Comparison of ENCODE assay signal across 24 cellular contexts in the genomic region with DNA sequence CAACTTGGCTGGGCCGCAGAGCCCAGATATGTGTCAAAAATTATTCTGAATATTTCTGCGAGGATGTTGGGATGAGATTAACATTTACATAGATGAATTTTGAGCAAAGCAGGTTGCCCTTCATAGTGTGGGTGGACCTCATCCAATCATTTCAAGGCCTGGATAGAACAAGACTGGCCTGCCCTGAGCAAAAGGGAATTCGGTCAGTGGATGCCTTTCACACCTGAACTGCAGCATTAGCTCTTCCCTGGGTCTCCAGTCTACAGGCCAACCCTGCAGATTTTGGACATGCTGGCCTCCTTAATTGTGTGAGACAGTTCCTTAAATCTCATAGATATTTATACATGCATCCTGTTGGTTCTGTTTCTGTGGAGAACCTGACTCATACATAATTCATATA. TPM values are rescaled to one million over a fixed set of nuclear protein-coding genes. Genes with fewer than 3 reads are reported as not detected.
"Had no signal": no experiment of that assay in that cellular context is flagged by ENCODE, and none has a peak within 500 bp of the region (broad histone marks: within the 10 kb centered on the region; RNA-seq: fewer than 3 reads in every experiment).

No MANE protein-coding gene starts in this region.

- H3K27me3 Mint-ChIP-seq: activated CD4-positive, alpha-beta T cell treated with anti-CD3 and anti-CD28 coated beads, Interleukin-2, amount 10 ng/mL, durations not matched to agents 7 days and 5 days had no signal

- ATAC-seq: PC-3 had no signal

- H3K36me3 ChIP-seq: adrenal gland had no signal

- H3K27me3 ChIP-seq: adrenal gland had no signal

- H3K36me3 Mint-ChIP-seq: activated CD4-positive, alpha-beta memory T cell treated with anti-CD3 and anti-CD28 coated beads for 36 hours; IgD-negative memory B cell had no signal

- H3K9me3 ChIP-seq: adrenal gland had no signal

- H3K4me3 ChIP-seq: adrenal gland, coronary artery had no signal

- H3K9me3 Mint-ChIP-seq: activated CD4-positive, alpha-beta memory T cell treated with anti-CD3 and anti-CD28 coated beads for 36 hours; T-helper 1 cell treated with Interleukin-12 subunit alpha and Interleukin-12 subunit beta and Interleukin-4 antibody, amounts not matched to agents 30 μg/mL and 1 μg/mL, for 36 hours had no signal

- H3K4me1 Mint-ChIP-seq: activated CD4-positive, alpha-beta T cell treated with anti-CD3 and anti-CD28 coated beads, Interleukin-2, amount 10 ng/mL, durations not matched to agents 7 days and 5 days; activated naive CD4-positive, alpha-beta T cell treated with anti-CD3 and anti-CD28 coated beads, Interleukin-2, amount 50 U/mL, for 24 hours; IgD-negative memory B cell had no signal

- H3K4me3 Mint-ChIP-seq: activated CD4-positive, alpha-beta memory T cell treated with anti-CD3 and anti-CD28 coated beads for 36 hours; activated CD4-positive, alpha-beta T cell treated with anti-CD3 and anti-CD28 coated beads, Interleukin-2, amount 10 ng/mL, durations not matched to agents 7 days and 5 days; activated naive CD4-positive, alpha-beta T cell treated with anti-CD3 and anti-CD28 coated beads, Interleukin-2, amount 50 U/mL, for 24 hours; IgD-negative memory B cell; T-helper 1 cell treated with Interleukin-12 subunit alpha and Interleukin-12 subunit beta and Interleukin-4 antibody, amounts not matched to agents 30 μg/mL and 1 μg/mL, for 36 hours had no signal

- DNase-seq: activated CD4-positive, alpha-beta memory T cell treated with anti-CD3 and anti-CD28 coated beads for 36 hours; activated CD4-positive, alpha-beta T cell treated with anti-CD3 and anti-CD28 coated beads, Interleukin-2, amount 10 ng/mL, durations not matched to agents 7 days and 5 days; activated CD4-positive, CD25-positive, alpha-beta regulatory T cell treated with anti-CD3 and anti-CD28 coated beads, Interleukin-2, amount 50 U/mL, for 72 hours; activated CD8-positive, alpha-beta memory T cell treated with anti-CD3 and anti-CD28 coated beads, Interleukin-2, amount 50 U/mL, for 4 hours; adrenal gland; aorta; central memory CD4-positive, alpha-beta T cell; NCI-H1048; NCI-H2029; NCI-H2107; NCI-H510A treated with DMSO at 0.1 percent for 48 hours; NCI-H69; NK-92 treated with Interleukin-12 subunit alpha and Interleukin-12 subunit beta, amount 100 ng/mL, for 24 hours; PC-3; SHP77 treated with DMSO at 0.1 percent for 48 hours had no signal

- H3K27ac ChIP-seq: adrenal gland, coronary artery, KMS-11 had no signal

- H3K4me1 ChIP-seq: adrenal gland had no signal

- H3K27ac Mint-ChIP-seq: activated CD4-positive, alpha-beta memory T cell treated with anti-CD3 and anti-CD28 coated beads for 36 hours; activated CD4-positive, alpha-beta T cell treated with anti-CD3 and anti-CD28 coated beads, Interleukin-2, amount 10 ng/mL, durations not matched to agents 7 days and 5 days; IgD-negative memory B cell; T-helper 1 cell treated with Interleukin-12 subunit alpha and Interleukin-12 subunit beta and Interleukin-4 antibody, amounts not matched to agents 30 μg/mL and 1 μg/mL, for 36 hours had no signal

RNA-seq across cellular contexts. Expression of gene SLC10A4, which starts 32.4 kb away (rescaled TPM):
- total RNA-seq: activated CD4-positive, alpha-beta memory T cell treated with anti-CD3 and anti-CD28 coated beads for 36 hours; activated CD4-positive, alpha-beta T cell treated with anti-CD3 and anti-CD28 coated beads, Interleukin-2, amount 10 ng/mL, durations not matched to agents 7 days and 5 days; bronchial epithelial cell; chondrocyte; MCF 10A; PC-3; SK-MEL-5 had no signal

RNA-seq across cellular contexts. Expression of gene ZAR1, which starts 39.3 kb away (rescaled TPM):
- total RNA-seq: activated CD4-positive, alpha-beta memory T cell treated with anti-CD3 and anti-CD28 coated beads for 36 hours; activated CD4-positive, alpha-beta T cell treated with anti-CD3 and anti-CD28 coated beads, Interleukin-2, amount 10 ng/mL, durations not matched to agents 7 days and 5 days; adrenal gland; aorta; chondrocyte; MCF 10A; PC-3; SK-MEL-5 had no signal
